9 cellular contexts compared by ENCODE assay signal in genomic region chr5:137737349-137738256, GRCh38. TPM values are rescaled to one million over a fixed set of nuclear protein-coding genes. Genes with fewer than 3 reads are reported as not detected.
DNase-seq lines count a peak whose midpoint lies in the region; ATAC-seq and TF ChIP-seq lines count a peak whose summit lies in the region.
"Had no signal": no experiment of that assay in that cellular context is flagged by ENCODE, and none has a peak within 500 bp of the region (broad histone marks: within the 10 kb centered on the region; RNA-seq: fewer than 3 reads in every experiment).

No MANE protein-coding gene starts in this region.

- TF ChIP-seq CTCF in cardiac muscle cell (IDR thresholded peaks at IDR 0.05; ENCODE audit: low read depth, low read length) (no peak), upper lobe of right lung (IDR thresholded peaks at IDR 0.05) (no peak)

- H3K27me3 ChIP-seq in cardiac muscle cell (no peaks in the 10 kb centered on the region), upper lobe of right lung (no peaks in the 10 kb centered on the region)

- H3K4me1 ChIP-seq in cardiac muscle cell (ENCODE audit: low read depth): peaks cover 20% of the 10 kb centered on the region
- H3K4me1 ChIP-seq in upper lobe of right lung: peaks cover 18% of the 10 kb centered on the region

- H3K9me3 ChIP-seq in cardiac muscle cell (ENCODE audit: low read depth) (no peaks in the 10 kb centered on the region), upper lobe of right lung (no peaks in the 10 kb centered on the region)

- DNase-seq in activated naive CD4-positive, alpha-beta T cell treated with Interleukin-2 at 50 U/mL for 16 hours: peak; percentile 22
- DNase-seq in activated naive CD4-positive, alpha-beta T cell (lab: John Stamatoyannopoulos, UW): no peak
- peak; percentile 21 for DNase-seq in activated T-cell treated with anti-CD3 and anti-CD28 coated beads for 48 hours (ENCODE audit: low read depth)
- peak; percentile 65 to 98 for DNase-seq in cardiac muscle cell (ENCODE audit: low read depth in 1 of 2, low spot score in 1 of 2)
- DNase-seq in upper lobe of right lung: no peak
- no peak for DNase-seq in HuH-7.5 (ENCODE audit: low spot score)
- DNase-seq in NCI-H2171 treated with DMSO at 0.1 percent for 48 hours (lab: John Stamatoyannopoulos, UW): no peak
- no peak for DNase-seq in NCI-H526 treated with DMSO at 0.1 percent for 48 hours (lab: John Stamatoyannopoulos, UW)
- DNase-seq: NCI-H146 had no signal

- H3K4me3 ChIP-seq in cardiac muscle cell (no peak overlapping the region), upper lobe of right lung (no peak overlapping the region)

- intact Hi-C loops in upper lobe of right lung (cut with DNase I): no loop called here

- H3K36me3 ChIP-seq in cardiac muscle cell (no peaks in the 10 kb centered on the region), upper lobe of right lung (no peaks in the 10 kb centered on the region)

- H3K27ac ChIP-seq in cardiac muscle cell (peak overlapping the region; percentile 80), upper lobe of right lung (peak overlapping the region; percentile 38)

- ATAC-seq in upper lobe of right lung: peak; percentile 81

RNA-seq across cellular contexts. Expression of gene KLHL3, which starts 1.7 kb away (rescaled TPM):
- total RNA-seq in cardiac muscle cell (11.9 and 16.8 TPM in 2 replicates), upper lobe of right lung (6.8 TPM)
- polyA plus RNA-seq in cardiac muscle cell: 11.4 and 12.0 TPM in 2 replicates

RNA-seq across cellular contexts. Expression of gene HNRNPA0, which starts 16.6 kb away (rescaled TPM):
- total RNA-seq in cardiac muscle cell: 36.9 and 42.6 TPM in 2 replicates
- polyA plus RNA-seq in cardiac muscle cell: 15.2 and 20.0 TPM in 2 replicates
- total RNA-seq in upper lobe of right lung: 22.8 TPM

Comparison
In these comparisons a context has a peak if more than half of its experiments do, and no peak if none do; other contexts are left out.
1. DNase-seq: peak in activated naive CD4-positive, alpha-beta T cell treated with Interleukin-2 at 50 U/mL for 16 hours (single experiment), activated T-cell treated with anti-CD3 and anti-CD28 coated beads for 48 hours (single experiment) and cardiac muscle cell (2 of 2); none in activated naive CD4-positive, alpha-beta T cell (0 of 4), upper lobe of right lung (single experiment), HuH-7.5 (single experiment), NCI-H2171 treated with DMSO at 0.1 percent for 48 hours (single experiment) and NCI-H526 treated with DMSO at 0.1 percent for 48 hours (single experiment).